11 cellular contexts compared by ENCODE assay signal in genomic region chr9:2764371-2764770, GRCh38. TPM values are rescaled to one million over a fixed set of nuclear protein-coding genes. Genes with fewer than 3 reads are reported as not detected.
DNase-seq lines count a peak whose midpoint lies in the region; ATAC-seq, FAIRE-seq and TF ChIP-seq lines count a peak whose summit lies in the region.
"Had no signal": no experiment of that assay in that cellular context is flagged by ENCODE, and none has a peak within 500 bp of the region (broad histone marks: within the 10 kb centered on the region; RNA-seq: fewer than 3 reads in every experiment).

No MANE protein-coding gene starts in this region.

- intact Hi-C loops in right lobe of liver (cut with DNase I): no loop called here

- ATAC-seq in activated T-cell treated with anti-CD3 and anti-CD28 coated beads, Interleukin-2, amount 50 U/mL, for 4 hours: peak; percentile 60 to 72
- ATAC-seq in HG03159 (IDR thresholded peaks at IDR 0.05; ENCODE audit: unreplicated experiment): peak; percentile 56
- ATAC-seq in right lobe of liver: no peak

- no peak for TF ChIP-seq CTCF in right lobe of liver (IDR thresholded peaks at IDR 0.05)

- peaks cover 19% of the 10 kb centered on the region for H3K4me1 Mint-ChIP-seq in activated T-cell treated with anti-CD3 and anti-CD28 coated beads, Interleukin-2, amount 50 U/mL, for 4 hours (ENCODE audit: low read depth)

- H3K4me3 Mint-ChIP-seq in activated T-cell treated with anti-CD3 and anti-CD28 coated beads, Interleukin-2, amount 50 U/mL, for 4 hours: no peak overlapping the region
- H3K4me3 Mint-ChIP-seq: dendritic cell treated with granulocyte-macrophage colony-stimulating factor and Interleukin-4, amounts not matched to agents 40 ng/mL and 50 ng/mL, for 4 days had no signal

- no peaks in the 10 kb centered on the region for H3K27me3 ChIP-seq in small intestine (ENCODE audit: control insufficient read depth in 2 of 2, insufficient read depth in 2 of 2, low read length in 2 of 2)
- no peaks in the 10 kb centered on the region for H3K27me3 ChIP-seq in right lobe of liver

- H3K27ac ChIP-seq in small intestine (ENCODE audit: low read depth in 1 of 2, low read length in 1 of 2) (peak overlapping the region in 1 of 2 donors; percentile 45), right lobe of liver (no peak overlapping the region)

- no peaks in the 10 kb centered on the region for H3K27me3 Mint-ChIP-seq in activated T-cell treated with anti-CD3 and anti-CD28 coated beads, Interleukin-2, amount 50 U/mL, for 4 hours (ENCODE audit: low read depth)
- H3K27me3 Mint-ChIP-seq: dendritic cell treated with granulocyte-macrophage colony-stimulating factor and Interleukin-4, amounts not matched to agents 40 ng/mL and 50 ng/mL, for 4 days had no signal

- DNase-seq in activated T-cell treated with anti-CD3 and anti-CD28 coated beads, Interleukin-2, amount 50 U/mL, for 4 hours: no peak
- DNase-seq in activated T-cell treated with anti-CD3 and anti-CD28 coated beads, Interleukin-2, amount 50 U/mL, for 1 hour: no peak
- peak; percentile 6 to 24 for DNase-seq in activated CD4-positive, alpha-beta T cell treated with anti-CD3 and anti-CD28 coated beads, Interleukin-2, amount 50 U/mL, for 48 hours
- DNase-seq in small intestine: peak; percentile 8
- DNase-seq in right lobe of liver: no peak
- DNase-seq in SHP77 (lab: John Stamatoyannopoulos, UW): no peak
- no peak for DNase-seq in NCI-H526 (lab: John Stamatoyannopoulos, UW)
- DNase-seq: C1 segment of cervical spinal cord had no signal

- no peak for FAIRE-seq in small intestine (lab: Jason Lieb, UNC)

- no peaks in the 10 kb centered on the region for H3K9me3 Mint-ChIP-seq in activated T-cell treated with anti-CD3 and anti-CD28 coated beads, Interleukin-2, amount 50 U/mL, for 4 hours
- H3K9me3 Mint-ChIP-seq: dendritic cell treated with granulocyte-macrophage colony-stimulating factor and Interleukin-4, amounts not matched to agents 40 ng/mL and 50 ng/mL, for 4 days had no signal

- 70 to 87% (median 80%) methylated on average over 4 of the region's 4 CpGs for WGBS in small intestine, 3 donors
- 40% methylated on average over 4 of the region's 4 CpGs for WGBS in right lobe of liver (ENCODE audit: insufficient coverage, low coverage, low lambda C conversion rate, missing lambda C conversion rate)

- no peaks in the 10 kb centered on the region for H3K9me3 ChIP-seq in small intestine (ENCODE audit: control insufficient read depth, low read depth)
- H3K9me3 ChIP-seq in right lobe of liver: no peaks in the 10 kb centered on the region

- H3K36me3 ChIP-seq in small intestine (ENCODE audit: control insufficient read depth in 2 of 2, insufficient read depth in 2 of 2, low read length in 2 of 2): no peaks in the 10 kb centered on the region
- H3K36me3 ChIP-seq in right lobe of liver: no peaks in the 10 kb centered on the region

- H3K4me1 ChIP-seq in small intestine (ENCODE audit: control insufficient read depth in 2 of 2, insufficient read depth in 1 of 2, low read depth in 1 of 2, low read length in 1 of 2) (peaks cover 0 to 3% of the 10 kb centered on the region in 2 donors), right lobe of liver (no peaks in the 10 kb centered on the region)

- no peak for TF ChIP-seq POLR2A in right lobe of liver (IDR thresholded peaks at IDR 0.05)

- H3K36me3 Mint-ChIP-seq in activated T-cell treated with anti-CD3 and anti-CD28 coated beads, Interleukin-2, amount 50 U/mL, for 4 hours (ENCODE audit: insufficient read depth): peaks cover 45% of the 10 kb centered on the region

- H3K4me3 ChIP-seq in small intestine (ENCODE audit: low read depth in 1 of 2, low read length in 2 of 2): no peak overlapping the region
- no peak overlapping the region for H3K4me3 ChIP-seq in right lobe of liver

RNA-seq across cellular contexts. Expression of gene KCNV2, which starts 47.1 kb away (rescaled TPM):
- not detected for total RNA-seq in activated T-cell treated with anti-CD3 and anti-CD28 coated beads, Interleukin-2, amount 50 U/mL, for 4 hours
- polyA plus RNA-seq in small intestine: not detected
- total RNA-seq in right lobe of liver: not detected
- total RNA-seq: subcutaneous adipose tissue had no signal

Comparison
In these comparisons a context has a peak if more than half of its experiments do, and no peak if none do; other contexts are left out.
1. ATAC-seq: peak in activated T-cell treated with anti-CD3 and anti-CD28 coated beads, Interleukin-2, amount 50 U/mL, for 4 hours (2 of 2) and HG03159 (single experiment); none in right lobe of liver (0 of 4).
2. DNase-seq: peak in activated CD4-positive, alpha-beta T cell treated with anti-CD3 and anti-CD28 coated beads, Interleukin-2, amount 50 U/mL, for 48 hours (2 of 2) and small intestine (single experiment); none in activated T-cell treated with anti-CD3 and anti-CD28 coated beads, Interleukin-2, amount 50 U/mL, for 4 hours (single experiment), activated T-cell treated with anti-CD3 and anti-CD28 coated beads, Interleukin-2, amount 50 U/mL, for 1 hour (single experiment), right lobe of liver (0 of 3), SHP77 (0 of 2) and NCI-H526 (0 of 2).